ENCODE assay signal across 13 cellular contexts in genomic region chr13:79995334-79995733, GRCh38.
DNase-seq lines count a peak whose midpoint lies in the region; ATAC-seq, FAIRE-seq and TF ChIP-seq lines count a peak whose summit lies in the region.
"Had no signal": no experiment of that assay in that cellular context is flagged by ENCODE, and none has a peak within 500 bp of the region (broad histone marks: within the 10 kb centered on the region; RNA-seq: fewer than 3 reads in every experiment).

No MANE protein-coding gene starts in this region.

- H3K27ac ChIP-seq in tibial nerve, result no peak overlapping the region
- H3K27ac ChIP-seq: right lobe of liver, upper lobe of right lung had no signal

- POLR2A ChIA-PET in activated CD4-positive, alpha-beta T cell treated with anti-CD3 and anti-CD28 coated beads for 36 hours (lab: Charles Lee), result no interaction called here

- H3K27me3 Mint-ChIP-seq in activated CD4-positive, alpha-beta T cell treated with anti-CD3 and anti-CD28 coated beads for 36 hours, result no peaks in the 10 kb centered on the region

- no peaks in the 10 kb centered on the region for H3K27me3 ChIP-seq in tibial nerve
- H3K27me3 ChIP-seq: right lobe of liver, upper lobe of right lung had no signal

- CTCF ChIA-PET in activated CD4-positive, alpha-beta T cell treated with anti-CD3 and anti-CD28 coated beads for 36 hours (lab: Charles Lee), result no interaction called here

- peak; percentile 51 for ATAC-seq in activated CD4-positive, alpha-beta T cell treated with anti-CD3 and anti-CD28 coated beads for 36 hours
- ATAC-seq: right lobe of liver, upper lobe of right lung had no signal

- H3K4me3 ChIP-seq in tibial nerve, result no peak overlapping the region
- H3K4me3 ChIP-seq: right lobe of liver, upper lobe of right lung had no signal

- TF ChIP-seq EP300 in tibial nerve (IDR thresholded peaks at IDR 0.05), result no peak

- TF ChIP-seq POLR2A in tibial nerve (IDR thresholded peaks at IDR 0.05), result no peak

- H3K36me3 ChIP-seq in tibial nerve, result no peaks in the 10 kb centered on the region
- H3K36me3 ChIP-seq: right lobe of liver, upper lobe of right lung had no signal

- H3K9me3 ChIP-seq in tibial nerve, result no peaks in the 10 kb centered on the region
- H3K9me3 ChIP-seq: right lobe of liver, upper lobe of right lung had no signal

- no peaks in the 10 kb centered on the region for H3K36me3 Mint-ChIP-seq in activated CD4-positive, alpha-beta T cell treated with anti-CD3 and anti-CD28 coated beads for 36 hours (ENCODE audit: low read depth)
- H3K36me3 Mint-ChIP-seq: mesothelial cell of epicardium had no signal

- no peaks in the 10 kb centered on the region for H3K4me1 Mint-ChIP-seq in activated CD4-positive, alpha-beta T cell treated with anti-CD3 and anti-CD28 coated beads for 36 hours

- H3K4me3 Mint-ChIP-seq in activated CD4-positive, alpha-beta T cell treated with anti-CD3 and anti-CD28 coated beads for 36 hours, result no peak overlapping the region
- H3K4me3 Mint-ChIP-seq: mesothelial cell of epicardium had no signal

- no peaks in the 10 kb centered on the region for H3K9me3 Mint-ChIP-seq in activated CD4-positive, alpha-beta T cell treated with anti-CD3 and anti-CD28 coated beads for 36 hours (ENCODE audit: low read depth)

- FAIRE-seq in urothelium cell line (lab: Jason Lieb, UNC), result no peak
- FAIRE-seq: A204.1 had no signal

- TF ChIP-seq CTCF in tibial nerve (IDR thresholded peaks at IDR 0.05), result no peak

- intact Hi-C loops in activated CD4-positive, alpha-beta T cell treated with anti-CD3 and anti-CD28 coated beads for 36 hours (cut with DNase I, micrococcal nuclease), result no loop called here

- no peak for DNase-seq in activated CD4-positive, alpha-beta T cell treated with anti-CD3 and anti-CD28 coated beads for 36 hours
- DNase-seq in activated CD4-positive, alpha-beta T cell treated with anti-CD3 and anti-CD28 coated beads, Interleukin-2, amount 50 U/mL, for 48 hours, result no peak
- peak; percentile 15 for DNase-seq in amniotic stem cell (lab: John Stamatoyannopoulos, UW)
- peak; percentile 14 for DNase-seq in glomerular endothelial cell (ENCODE audit: extremely low read depth, low read depth, low spot score)
- DNase-seq in urothelium cell line (ENCODE audit: low spot score), result peak; percentile 7
- no peak for DNase-seq in tibial nerve (ENCODE audit: low spot score in 2 of 2)
- DNase-seq in COLO668 (lab: John Stamatoyannopoulos, UW; ENCODE audit: unreplicated experiment), result no peak
- DNase-seq in HT-29 (ENCODE audit: low spot score), result no peak
- DNase-seq: NCI-H524 treated with DMSO at 0.1 percent for 48 hours, right lobe of liver, upper lobe of right lung had no signal

- no peaks in the 10 kb centered on the region for H3K4me1 ChIP-seq in tibial nerve
- H3K4me1 ChIP-seq: upper lobe of right lung had no signal

- H3K27ac Mint-ChIP-seq in activated CD4-positive, alpha-beta T cell treated with anti-CD3 and anti-CD28 coated beads for 36 hours, result no peak overlapping the region
- H3K27ac Mint-ChIP-seq: mesothelial cell of epicardium had no signal

Comparison
In these comparisons a context has a peak if more than half of its experiments do, and no peak if none do; other contexts are left out.
1. DNase-seq: peak in amniotic stem cell (single experiment), glomerular endothelial cell (single experiment) and urothelium cell line (single experiment); none in activated CD4-positive, alpha-beta T cell treated with anti-CD3 and anti-CD28 coated beads for 36 hours (single experiment), activated CD4-positive, alpha-beta T cell treated with anti-CD3 and anti-CD28 coated beads, Interleukin-2, amount 50 U/mL, for 48 hours (0 of 2), tibial nerve (0 of 2), COLO668 (single experiment) and HT-29 (single experiment).